In the genomic region with DNA sequence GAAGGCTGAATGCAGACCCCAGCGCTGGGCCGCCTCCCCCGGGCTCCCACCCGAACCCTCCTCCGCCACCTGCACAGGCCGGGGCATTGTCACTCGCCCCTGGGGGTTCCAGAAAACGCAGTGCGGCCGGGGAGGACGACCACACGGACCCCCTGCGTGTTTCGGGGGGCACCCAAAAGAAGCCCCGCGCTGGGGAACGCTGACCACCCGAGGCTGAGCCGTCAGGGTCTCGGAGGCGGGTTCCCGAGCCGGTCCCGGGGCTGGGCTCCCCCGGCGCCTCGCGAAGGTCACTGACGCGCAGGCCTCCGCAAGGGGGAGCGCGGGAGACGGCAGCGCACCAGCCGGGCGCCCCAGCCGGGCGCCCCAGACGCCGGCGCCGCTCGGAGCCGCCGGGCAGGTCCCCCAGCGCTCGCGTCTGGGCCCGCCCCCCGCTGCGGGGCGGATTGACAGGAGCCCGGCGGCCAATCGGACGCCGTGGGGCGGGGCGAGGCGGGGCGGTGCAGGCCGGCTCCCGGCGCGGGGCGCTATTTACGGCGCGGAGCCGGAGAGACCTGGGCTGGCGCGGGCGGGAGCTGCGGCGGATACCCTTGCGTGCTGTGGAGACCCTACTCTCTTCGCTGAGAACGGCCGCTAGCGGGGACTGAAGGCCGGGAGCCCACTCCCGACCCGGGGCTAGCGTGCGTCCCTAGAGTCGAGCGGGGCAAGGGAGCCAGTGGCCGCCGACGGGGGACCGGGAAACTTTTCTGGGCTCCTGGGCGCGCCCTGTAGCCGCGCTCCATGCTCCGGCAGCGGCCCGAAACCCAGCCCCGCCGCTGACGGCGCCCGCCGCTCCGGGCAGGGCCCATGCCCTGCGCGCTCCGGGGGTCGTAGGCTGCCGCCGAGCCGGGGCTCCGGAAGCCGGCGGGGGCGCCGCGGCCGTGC, we compare ENCODE assay signal across 1 cellular context.
A peak's percentile ranks its signal among the peaks of the same experiment; 100 is the strongest.
TF ChIP-seq lines count a peak whose summit lies in the region.

A gene with protein sequence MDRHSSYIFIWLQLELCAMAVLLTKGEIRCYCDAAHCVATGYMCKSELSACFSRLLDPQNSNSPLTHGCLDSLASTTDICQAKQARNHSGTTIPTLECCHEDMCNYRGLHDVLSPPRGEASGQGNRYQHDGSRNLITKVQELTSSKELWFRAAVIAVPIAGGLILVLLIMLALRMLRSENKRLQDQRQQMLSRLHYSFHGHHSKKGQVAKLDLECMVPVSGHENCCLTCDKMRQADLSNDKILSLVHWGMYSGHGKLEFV (plus strand): TSS at position 554 of the 921 bp plus-strand sequence. CDS start 377 bp downstream, outside the sequence.

TF ChIP-seq in HepG2, 621 proteins besides CTCF, POLR2A, EP300 and RAD21 (continued from another document and continues in another):
- TF ChIP-seq, protein P1, sequence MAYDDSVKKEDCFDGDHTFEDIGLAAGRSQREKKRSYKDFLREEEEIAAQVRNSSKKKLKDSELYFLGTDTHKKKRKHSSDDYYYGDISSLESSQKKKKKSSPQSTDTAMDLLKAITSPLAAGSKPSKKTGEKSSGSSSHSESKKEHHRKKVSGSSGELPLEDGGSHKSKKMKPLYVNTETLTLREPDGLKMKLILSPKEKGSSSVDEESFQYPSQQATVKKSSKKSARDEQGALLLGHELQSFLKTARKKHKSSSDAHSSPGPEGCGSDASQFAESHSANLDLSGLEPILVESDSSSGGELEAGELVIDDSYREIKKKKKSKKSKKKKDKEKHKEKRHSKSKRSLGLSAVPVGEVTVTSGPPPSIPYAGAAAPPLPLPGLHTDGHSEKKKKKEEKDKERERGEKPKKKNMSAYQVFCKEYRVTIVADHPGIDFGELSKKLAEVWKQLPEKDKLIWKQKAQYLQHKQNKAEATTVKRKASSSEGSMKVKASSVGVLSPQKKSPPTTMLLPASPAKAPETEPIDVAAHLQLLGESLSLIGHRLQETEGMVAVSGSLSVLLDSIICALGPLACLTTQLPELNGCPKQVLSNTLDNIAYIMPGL (CRISPR knock-in tag; IDR thresholded peaks at IDR 0.05; ENCODE audit: borderline replicate concordance in 1 of 2, low read depth in 1 of 2) = peak in 1 of 2 experiments; percentile 68; a peak in 1 of 4 replicates
- TF ChIP-seq ZGPAT (CRISPR knock-in tag; IDR thresholded peaks at IDR 0.05) (peak; percentile 69), NR2F2 (IDR thresholded peaks at IDR 0.05; ENCODE audit: borderline replicate concordance, low read depth) (no peak), ZNF687 (CRISPR knock-in tag; IDR thresholded peaks at IDR 0.05) (peak; percentile 43; the same call in 1 of the 2 replicates), NFATC3 (CRISPR knock-in tag; IDR thresholded peaks at IDR 0.05) (no peak), ETV5 (CRISPR knock-in tag; IDR thresholded peaks at IDR 0.05; ENCODE audit: borderline replicate concordance) (0 out of 2 replicates have a peak, but pooled peaks have one; percentile 7), ZNF274 (CRISPR knock-in tag; IDR thresholded peaks at IDR 0.05) (no peak), GABPB1 (CRISPR knock-in tag; IDR thresholded peaks at IDR 0.05) (peak; percentile 44; the same call in 1 of the 2 replicates), RBFOX2 (IDR thresholded peaks at IDR 0.05; ENCODE audit: low read depth, low read length) (peak; percentile 94), ZBTB38 (CRISPR knock-in tag; IDR thresholded peaks at IDR 0.05) (0 out of 2 replicates have a peak, but pooled peaks have one; percentile 42), ZNF564 (CRISPR knock-in tag; IDR thresholded peaks at IDR 0.05) (peak; percentile 77), SP1 (IDR thresholded peaks at IDR 0.05) (no peak), SP1 (CRISPR knock-in tag; IDR thresholded peaks at IDR 0.05) (peak; percentile 75), ATM (IDR thresholded peaks at IDR 0.05; ENCODE audit: borderline replicate concordance) (no peak), PHF8 (CRISPR knock-in tag; IDR thresholded peaks at IDR 0.05) (peak; percentile 57), HES4 (CRISPR knock-in tag; IDR thresholded peaks at IDR 0.05; ENCODE audit: borderline replicate concordance) (peak; percentile 51; the same call in 1 of the 2 replicates), ZNF747 (CRISPR knock-in tag; IDR thresholded peaks at IDR 0.05; ENCODE audit: borderline replicate concordance) (peak; percentile 33; the same call in 1 of the 2 replicates), ONECUT2 (CRISPR knock-in tag; IDR thresholded peaks at IDR 0.05) (no peak; the same call in 1 of the 2 replicates), NCOA2 (CRISPR knock-in tag; IDR thresholded peaks at IDR 0.05) (peak; percentile 19; the same call in 1 of the 2 replicates), MBNL3 (CRISPR knock-in tag; conservative IDR thresholded peaks at IDR 0.05) (no peak), FOXC1 (CRISPR knock-in tag; IDR thresholded peaks at IDR 0.05; ENCODE audit: borderline replicate concordance) (0 out of 2 replicates have a peak, but pooled peaks have one; percentile 14), TBX2 (CRISPR knock-in tag; IDR thresholded peaks at IDR 0.05; ENCODE audit: borderline replicate concordance) (peak; percentile 50; the same call in 1 of the 2 replicates), ZNF879 (CRISPR knock-in tag; IDR thresholded peaks at IDR 0.05) (no peak), ZNF83 (CRISPR knock-in tag; IDR thresholded peaks at IDR 0.05; ENCODE audit: borderline replicate concordance) (peak; percentile 48; the same call in 1 of the 2 replicates), ZSCAN9 (CRISPR knock-in tag; IDR thresholded peaks at IDR 0.05; ENCODE audit: borderline replicate concordance) (peak; percentile 68; the same call in 1 of the 2 replicates)
- TF ChIP-seq, protein P2, sequence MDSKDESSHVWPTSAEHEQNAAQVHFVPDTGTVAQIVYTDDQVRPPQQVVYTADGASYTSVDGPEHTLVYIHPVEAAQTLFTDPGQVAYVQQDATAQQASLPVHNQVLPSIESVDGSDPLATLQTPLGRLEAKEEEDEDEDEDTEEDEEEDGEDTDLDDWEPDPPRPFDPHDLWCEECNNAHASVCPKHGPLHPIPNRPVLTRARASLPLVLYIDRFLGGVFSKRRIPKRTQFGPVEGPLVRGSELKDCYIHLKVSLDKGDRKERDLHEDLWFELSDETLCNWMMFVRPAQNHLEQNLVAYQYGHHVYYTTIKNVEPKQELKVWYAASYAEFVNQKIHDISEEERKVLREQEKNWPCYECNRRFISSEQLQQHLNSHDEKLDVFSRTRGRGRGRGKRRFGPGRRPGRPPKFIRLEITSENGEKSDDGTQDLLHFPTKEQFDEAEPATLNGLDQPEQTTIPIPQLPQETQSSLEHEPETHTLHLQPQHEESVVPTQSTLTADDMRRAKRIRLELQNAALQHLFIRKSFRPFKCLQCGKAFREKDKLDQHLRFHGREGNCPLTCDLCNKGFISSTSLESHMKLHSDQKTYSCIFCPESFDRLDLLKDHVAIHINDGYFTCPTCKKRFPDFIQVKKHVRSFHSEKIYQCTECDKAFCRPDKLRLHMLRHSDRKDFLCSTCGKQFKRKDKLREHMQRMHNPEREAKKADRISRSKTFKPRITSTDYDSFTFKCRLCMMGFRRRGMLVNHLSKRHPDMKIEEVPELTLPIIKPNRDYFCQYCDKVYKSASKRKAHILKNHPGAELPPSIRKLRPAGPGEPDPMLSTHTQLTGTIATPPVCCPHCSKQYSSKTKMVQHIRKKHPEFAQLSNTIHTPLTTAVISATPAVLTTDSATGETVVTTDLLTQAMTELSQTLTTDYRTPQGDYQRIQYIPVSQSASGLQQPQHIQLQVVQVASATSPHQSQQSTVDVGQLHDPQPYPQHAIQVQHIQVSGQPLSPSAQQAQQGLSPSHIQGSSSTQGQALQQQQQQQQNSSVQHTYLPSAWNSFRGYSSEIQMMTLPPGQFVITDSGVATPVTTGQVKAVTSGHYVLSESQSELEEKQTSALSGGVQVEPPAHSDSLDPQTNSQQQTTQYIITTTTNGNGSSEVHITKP (CRISPR knock-in tag; IDR thresholded peaks at IDR 0.05; ENCODE audit: low read depth) = peak; percentile 64; the same call in 1 of the 2 replicates
- TF ChIP-seq, protein P3, sequence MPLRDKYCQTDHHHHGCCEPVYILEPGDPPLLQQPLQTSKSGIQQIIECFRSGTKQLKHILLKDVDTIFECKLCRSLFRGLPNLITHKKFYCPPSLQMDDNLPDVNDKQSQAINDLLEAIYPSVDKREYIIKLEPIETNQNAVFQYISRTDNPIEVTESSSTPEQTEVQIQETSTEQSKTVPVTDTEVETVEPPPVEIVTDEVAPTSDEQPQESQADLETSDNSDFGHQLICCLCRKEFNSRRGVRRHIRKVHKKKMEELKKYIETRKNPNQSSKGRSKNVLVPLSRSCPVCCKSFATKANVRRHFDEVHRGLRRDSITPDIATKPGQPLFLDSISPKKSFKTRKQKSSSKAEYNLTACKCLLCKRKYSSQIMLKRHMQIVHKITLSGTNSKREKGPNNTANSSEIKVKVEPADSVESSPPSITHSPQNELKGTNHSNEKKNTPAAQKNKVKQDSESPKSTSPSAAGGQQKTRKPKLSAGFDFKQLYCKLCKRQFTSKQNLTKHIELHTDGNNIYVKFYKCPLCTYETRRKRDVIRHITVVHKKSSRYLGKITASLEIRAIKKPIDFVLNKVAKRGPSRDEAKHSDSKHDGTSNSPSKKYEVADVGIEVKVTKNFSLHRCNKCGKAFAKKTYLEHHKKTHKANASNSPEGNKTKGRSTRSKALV (CRISPR knock-in tag; IDR thresholded peaks at IDR 0.05) = peak; percentile 58; the same call in 1 of the 2 replicates
- TF ChIP-seq, protein P4, sequence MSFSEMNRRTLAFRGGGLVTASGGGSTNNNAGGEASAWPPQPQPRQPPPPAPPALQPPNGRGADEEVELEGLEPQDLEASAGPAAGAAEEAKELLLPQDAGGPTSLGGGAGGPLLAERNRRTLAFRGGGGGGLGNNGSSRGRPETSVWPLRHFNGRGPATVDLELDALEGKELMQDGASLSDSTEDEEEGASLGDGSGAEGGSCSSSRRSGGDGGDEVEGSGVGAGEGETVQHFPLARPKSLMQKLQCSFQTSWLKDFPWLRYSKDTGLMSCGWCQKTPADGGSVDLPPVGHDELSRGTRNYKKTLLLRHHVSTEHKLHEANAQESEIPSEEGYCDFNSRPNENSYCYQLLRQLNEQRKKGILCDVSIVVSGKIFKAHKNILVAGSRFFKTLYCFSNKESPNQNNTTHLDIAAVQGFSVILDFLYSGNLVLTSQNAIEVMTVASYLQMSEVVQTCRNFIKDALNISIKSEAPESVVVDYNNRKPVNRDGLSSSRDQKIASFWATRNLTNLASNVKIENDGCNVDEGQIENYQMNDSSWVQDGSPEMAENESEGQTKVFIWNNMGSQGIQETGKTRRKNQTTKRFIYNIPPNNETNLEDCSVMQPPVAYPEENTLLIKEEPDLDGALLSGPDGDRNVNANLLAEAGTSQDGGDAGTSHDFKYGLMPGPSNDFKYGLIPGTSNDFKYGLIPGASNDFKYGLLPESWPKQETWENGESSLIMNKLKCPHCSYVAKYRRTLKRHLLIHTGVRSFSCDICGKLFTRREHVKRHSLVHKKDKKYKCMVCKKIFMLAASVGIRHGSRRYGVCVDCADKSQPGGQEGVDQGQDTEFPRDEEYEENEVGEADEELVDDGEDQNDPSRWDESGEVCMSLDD (CRISPR knock-in tag; IDR thresholded peaks at IDR 0.05; ENCODE audit: borderline replicate concordance) = peak; percentile 56; the same call in 1 of the 2 replicates
- TF ChIP-seq, protein P5, sequence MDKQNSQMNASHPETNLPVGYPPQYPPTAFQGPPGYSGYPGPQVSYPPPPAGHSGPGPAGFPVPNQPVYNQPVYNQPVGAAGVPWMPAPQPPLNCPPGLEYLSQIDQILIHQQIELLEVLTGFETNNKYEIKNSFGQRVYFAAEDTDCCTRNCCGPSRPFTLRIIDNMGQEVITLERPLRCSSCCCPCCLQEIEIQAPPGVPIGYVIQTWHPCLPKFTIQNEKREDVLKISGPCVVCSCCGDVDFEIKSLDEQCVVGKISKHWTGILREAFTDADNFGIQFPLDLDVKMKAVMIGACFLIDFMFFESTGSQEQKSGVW (CRISPR knock-in tag; IDR thresholded peaks at IDR 0.05; ENCODE audit: borderline replicate concordance) = no peak
- TF ChIP-seq, protein P6, sequence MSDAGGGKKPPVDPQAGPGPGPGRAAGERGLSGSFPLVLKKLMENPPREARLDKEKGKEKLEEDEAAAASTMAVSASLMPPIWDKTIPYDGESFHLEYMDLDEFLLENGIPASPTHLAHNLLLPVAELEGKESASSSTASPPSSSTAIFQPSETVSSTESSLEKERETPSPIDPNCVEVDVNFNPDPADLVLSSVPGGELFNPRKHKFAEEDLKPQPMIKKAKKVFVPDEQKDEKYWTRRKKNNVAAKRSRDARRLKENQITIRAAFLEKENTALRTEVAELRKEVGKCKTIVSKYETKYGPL (CRISPR knock-in tag; IDR thresholded peaks at IDR 0.05) = 0 out of 2 replicates have a peak, but pooled peaks have one; percentile 53
